1 cellular context compared by ENCODE assay signal in genomic region chr2:75379811-75380210, GRCh38.
TF ChIP-seq lines count a peak whose summit lies in the region.

No MANE protein-coding gene starts in this region.

TF ChIP-seq in GM23338, 12 proteins besides CTCF, POLR2A, EP300 and RAD21 (continued from another document):
- no peak for TF ChIP-seq ZNF462 (CRISPR knock-in tag; IDR thresholded peaks at IDR 0.05)
- no peak for TF ChIP-seq JUNB (IDR thresholded peaks at IDR 0.05; ENCODE audit: unreplicated experiment)
- TF ChIP-seq STAT1 (IDR thresholded peaks at IDR 0.05; ENCODE audit: unreplicated experiment) = no peak
- TF ChIP-seq ZNF331 (CRISPR knock-in tag; IDR thresholded peaks at IDR 0.05; ENCODE audit: low read depth) = no peak
- TF ChIP-seq NANOG (IDR thresholded peaks at IDR 0.05; ENCODE audit: borderline replicate concordance) = no peak
